8 cellular contexts compared by ENCODE assay signal in the genomic region with DNA sequence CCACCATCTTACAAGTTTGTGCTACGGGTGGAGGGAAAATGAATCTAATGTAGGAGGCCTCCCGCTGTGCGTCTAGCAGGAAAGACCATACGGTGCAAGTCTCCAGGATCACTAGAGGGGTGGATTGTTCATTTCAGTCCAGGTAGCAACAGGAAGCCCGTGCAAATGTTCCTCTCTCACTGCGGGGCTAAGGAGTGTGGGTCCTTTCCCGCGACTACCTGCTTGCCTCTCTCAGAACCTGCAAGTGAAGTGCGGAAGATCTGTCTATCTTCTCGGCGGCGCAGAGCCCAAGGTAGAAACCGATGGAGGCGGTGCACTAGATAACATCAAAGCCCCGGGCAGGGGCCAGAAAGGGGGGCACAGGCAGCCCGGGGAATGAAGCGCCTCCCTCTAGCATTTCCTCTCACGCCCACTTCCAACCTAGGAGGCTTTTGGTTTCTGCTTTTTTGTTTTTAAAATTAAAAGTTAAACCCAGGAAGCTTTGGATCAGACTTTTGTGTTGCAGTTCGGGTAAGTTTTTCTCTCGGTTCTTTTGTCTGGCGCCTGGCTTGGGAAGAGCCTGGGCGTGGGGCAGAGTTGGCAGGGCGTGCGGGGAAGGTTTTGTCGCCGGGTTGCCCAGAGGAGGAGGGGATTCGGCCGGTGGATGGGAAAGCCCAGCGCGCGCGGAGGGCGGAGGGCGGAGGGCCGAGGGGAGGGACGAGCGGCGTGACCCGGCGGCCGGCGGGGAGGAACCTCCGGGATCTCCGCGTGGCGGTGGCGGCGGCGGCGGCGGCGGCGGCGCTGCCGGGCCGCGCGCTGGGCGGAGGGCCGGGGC. TPM values are rescaled to one million over a fixed set of nuclear protein-coding genes. Genes with fewer than 3 reads are reported as not detected.
DNase-seq lines count a peak whose midpoint lies in the region; ATAC-seq and TF ChIP-seq lines count a peak whose summit lies in the region.

No MANE protein-coding gene starts in this region.

- ATAC-seq in GM21786 (IDR thresholded peaks at IDR 0.05; ENCODE audit: unreplicated experiment) (peak; percentile 32), thoracic aorta (ENCODE audit: insufficient number of reproducible peaks, low FRiP score, low read depth) (peak; percentile 39)

- no peaks in the 10 kb centered on the region for H4K20me1 ChIP-seq in osteoblast (ENCODE audit: insufficient read depth, low read length)

- H3K9ac ChIP-seq in SK-N-MC (ENCODE audit: insufficient read length): peak overlapping the region; percentile 89

- H3K4me1 ChIP-seq in osteoblast (ENCODE audit: insufficient read depth, low read length): peaks cover 18% of the 10 kb centered on the region
- peaks cover 6 to 19% of the 10 kb centered on the region in 2 donors for H3K4me1 ChIP-seq in thoracic aorta (ENCODE audit: control insufficient read depth in 1 of 2, low read depth in 2 of 2)

- H3K36me3 ChIP-seq in SK-N-MC (ENCODE audit: insufficient read depth, low read length) (no peaks in the 10 kb centered on the region), osteoblast (ENCODE audit: insufficient read depth, low read length) (no peaks in the 10 kb centered on the region), thoracic aorta (no peaks in the 10 kb centered on the region)

- H3K27me3 ChIP-seq in osteoblast (ENCODE audit: insufficient read depth, low read length) (no peaks in the 10 kb centered on the region), thoracic aorta (replicated peaks; ENCODE audit: insufficient read depth) (no peaks in the 10 kb centered on the region)

- H3K27ac ChIP-seq in SK-N-MC: peak overlapping the region; percentile 87
- H3K27ac ChIP-seq in osteoblast (ENCODE audit: low read depth, low read length): peak overlapping the region; percentile 91
- peak overlapping the region; percentile 94 to 97 for H3K27ac ChIP-seq in thoracic aorta

- DNase-seq in DMS79 treated with DMSO at 0.1 percent for 48 hours (lab: John Stamatoyannopoulos, UW) (peak; percentile 45), LoVo (ENCODE audit: low spot score) (peak; percentile 62), SK-N-MC (ENCODE audit: low read depth, low spot score) (peak; percentile 35), glomerular visceral epithelial cell (ENCODE audit: extremely low spot score) (peak; percentile 85), osteoblast (ENCODE audit: insufficient read length, low spot score, missing footprints) (peak; percentile 96), thoracic aorta (ENCODE audit: low spot score) (peak; percentile 46)
- peak; percentile 87 for DNase-seq in activated naive CD4-positive, alpha-beta T cell treated with anti-CD3 and anti-CD28 coated beads, Interleukin-2, amount 50 U/mL, for 16 hours

- peak overlapping the region; percentile 85 for H3K4me2 ChIP-seq in osteoblast (ENCODE audit: insufficient read depth, low read length)

- H3K79me2 ChIP-seq in osteoblast (ENCODE audit: insufficient read depth, low read length): no peaks in the 10 kb centered on the region

- H2AFZ ChIP-seq in osteoblast (ENCODE audit: low read length): peak overlapping the region; percentile 74

- H3K9me3 ChIP-seq in SK-N-MC (ENCODE audit: low read depth, low read length) (no peaks in the 10 kb centered on the region), osteoblast (ENCODE audit: low read depth, low read length) (no peaks in the 10 kb centered on the region), thoracic aorta (no peaks in the 10 kb centered on the region)

- TF ChIP-seq CTCF in osteoblast (IDR thresholded peaks at IDR 0.05; ENCODE audit: extremely low read depth, low read depth, low read length): no peak
- TF ChIP-seq CTCF in thoracic aorta (IDR thresholded peaks at IDR 0.05): no peak

- peak overlapping the region; percentile 91 for H3K4me3 ChIP-seq in SK-N-MC
- H3K4me3 ChIP-seq in osteoblast (ENCODE audit: insufficient read depth, low read length): peak overlapping the region; percentile 87
- peak overlapping the region; percentile 80 for H3K4me3 ChIP-seq in thoracic aorta

RNA-seq across cellular contexts. Expression of a gene that starts 3.5 kb away (rescaled TPM):
- 18.8 and 21.2 TPM in 2 replicates for total RNA-seq in osteoblast
- 10 to 100 TPM; 22.3 to 34.4 TPM for total RNA-seq in thoracic aorta

Comparison
In these comparisons a context has a peak if more than half of its experiments do, and no peak if none do; other contexts are left out.
1. Peak in every context shown above with its lines: DNase-seq, ATAC-seq, H3K4me3 ChIP-seq and H3K27ac ChIP-seq.
2. DNase-seq: peak in every context shown above with its lines; median percentile 96 in osteoblast; 87 in activated naive CD4-positive, alpha-beta T cell treated with anti-CD3 and anti-CD28 coated beads, Interleukin-2, amount 50 U/mL, for 16 hours; 85 in glomerular visceral epithelial cell; 62 in LoVo; 46 in thoracic aorta; 45 in DMS79 treated with DMSO at 0.1 percent for 48 hours; 35 in SK-N-MC.